ENCODE assay signal across 8 cellular contexts in genomic region chr2:160353166-160353565, GRCh38.
DNase-seq lines count a peak whose midpoint lies in the region; ATAC-seq and TF ChIP-seq lines count a peak whose summit lies in the region.

No MANE protein-coding gene starts in this region.

- peak; percentile 9 for DNase-seq in COLO829 (ENCODE audit: low spot score)
- peak; percentile 23 for DNase-seq in RWPE1 (ENCODE audit: low spot score)
- DNase-seq in fibroblast of villous mesenchyme (ENCODE audit: low read depth), result no peak
- no peak for DNase-seq in trophoblast cell
- no peak for DNase-seq in medulla oblongata (ENCODE audit: extremely low spot score)
- DNase-seq in NCI-H2029 (lab: John Stamatoyannopoulos, UW), result no peak

- H2BK12ac ChIP-seq in trophoblast cell (ENCODE audit: low read length), result no peak overlapping the region

- no peaks in the 10 kb centered on the region for H3K79me2 ChIP-seq in trophoblast cell (ENCODE audit: control insufficient read depth, insufficient read depth, low read length, poor library complexity)

- no CpG with 5 or more reads among the region's 1 CpG for WGBS in trophoblast cell (ENCODE audit: extremely low coverage, insufficient coverage, insufficient read length)

- ATAC-seq in GM21367 (IDR thresholded peaks at IDR 0.05; ENCODE audit: unreplicated experiment) (peak; percentile 71), GM21390 (IDR thresholded peaks at IDR 0.05; ENCODE audit: unreplicated experiment) (no peak)

- peaks cover 2% of the 10 kb centered on the region in 2 experiments for H3K4me1 ChIP-seq in trophoblast cell (ENCODE audit: control insufficient read depth in 1 of 2, insufficient read depth in 2 of 2, low read length in 2 of 2)

- H3K9me3 ChIP-seq in trophoblast cell (ENCODE audit: insufficient read depth, low read depth, low read length), result no peaks in the 10 kb centered on the region

- H3K14ac ChIP-seq in trophoblast cell (ENCODE audit: low read length), result no peak overlapping the region

- no peak overlapping the region for H3K4me2 ChIP-seq in trophoblast cell (ENCODE audit: low read length)

- H3K27me3 ChIP-seq in trophoblast cell (ENCODE audit: insufficient read depth, low read length), result no peaks in the 10 kb centered on the region

- H3K27ac ChIP-seq in RWPE1 (no peak overlapping the region), trophoblast cell (ENCODE audit: low read depth, low read length) (no peak overlapping the region)

- H2BK5ac ChIP-seq in trophoblast cell (ENCODE audit: low read depth, low read length, poor library complexity), result no peak overlapping the region

- H2AK5ac ChIP-seq in trophoblast cell (ENCODE audit: low read length), result no peak overlapping the region

- no peak overlapping the region for H2AFZ ChIP-seq in trophoblast cell (ENCODE audit: insufficient read depth, low read length, poor library complexity)

- H3K79me1 ChIP-seq in trophoblast cell (ENCODE audit: low read length), result no peaks in the 10 kb centered on the region

- H4K91ac ChIP-seq in trophoblast cell (ENCODE audit: low read depth, low read length), result no peak overlapping the region

- no peak overlapping the region for H2BK120ac ChIP-seq in trophoblast cell (ENCODE audit: insufficient read depth, low read length, poor library complexity)

- H3K9ac ChIP-seq in trophoblast cell (ENCODE audit: low read length), result no peak overlapping the region

- H3K18ac ChIP-seq in trophoblast cell (ENCODE audit: low read length), result no peak overlapping the region

- POLR2A ChIA-PET in RWPE1 (lab: Yijun Ruan, JAX; ENCODE audit: low non-redundant PET), result no interaction called here

- TF ChIP-seq CTCF in RWPE1 (conservative IDR thresholded peaks at IDR 0.05; ENCODE audit: low read depth) (peak; percentile 34; the same call in 1 of the 2 replicates), fibroblast of villous mesenchyme (IDR thresholded peaks at IDR 0.05; ENCODE audit: insufficient read depth, low read depth, low read length) (peak; percentile 18)

- H3K23ac ChIP-seq in trophoblast cell (ENCODE audit: low read length), result no peak overlapping the region

- no peak overlapping the region for H4K8ac ChIP-seq in trophoblast cell (ENCODE audit: low read depth, low read length)

- H3K4me3 ChIP-seq in fibroblast of villous mesenchyme (ENCODE audit: low read depth, low read length), result no peak overlapping the region
- H3K4me3 ChIP-seq in trophoblast cell (ENCODE audit: low read depth, low read length), result no peak overlapping the region

- CTCF ChIA-PET in RWPE1 (lab: Yijun Ruan, JAX), result interaction anchor here (0.6 to 1.1 kb wide), 7 partner anchors 39 to 641 kb away, joined by 3 to 7 read pairs (median 3); no protein-coding TSS in a partner anchor

- no peak overlapping the region for H3K4ac ChIP-seq in trophoblast cell (ENCODE audit: low read depth, low read length)

- peaks cover 3 to 7% of the 10 kb centered on the region in 2 experiments for H3K36me3 ChIP-seq in trophoblast cell (ENCODE audit: control insufficient read depth in 1 of 2, insufficient read depth in 2 of 2, low read length in 2 of 2)

- no peak overlapping the region for H4K12ac ChIP-seq in trophoblast cell (ENCODE audit: low read depth, low read length)

Comparison
In these comparisons a context has a peak if more than half of its experiments do, and no peak if none do; other contexts are left out.
1. DNase-seq: peak in COLO829 (single experiment) and RWPE1 (single experiment); none in fibroblast of villous mesenchyme (single experiment), trophoblast cell (0 of 2), medulla oblongata (single experiment) and NCI-H2029 (single experiment).